In genomic region chr4:83917572-83917971, GRCh38 we compare ENCODE assay signal across 1 cellular context.
TF ChIP-seq lines count a peak whose summit lies in the region.

No MANE protein-coding gene starts in this region.

TF ChIP-seq in K562, 482 proteins besides CTCF, POLR2A, EP300 and RAD21 (continued from another document and continues in another):
- TF ChIP-seq TSHZ1 (CRISPR knock-in tag; IDR thresholded peaks at IDR 0.05) = no peak
- no peak for TF ChIP-seq ZNF274 (IDR thresholded peaks at IDR 0.05; ENCODE audit: borderline replicate concordance, low read depth, low read length)
- TF ChIP-seq ZBTB1 (CRISPR knock-in tag; IDR thresholded peaks at IDR 0.05; ENCODE audit: borderline replicate concordance, low read depth) = no peak
- TF ChIP-seq ELK1 (CRISPR knock-in tag; IDR thresholded peaks at IDR 0.05) = no peak
- TF ChIP-seq ZKSCAN1 (IDR thresholded peaks at IDR 0.05; ENCODE audit: low read depth, low read length) = no peak
- TF ChIP-seq PTRF (tag; IDR thresholded peaks at IDR 0.05) = peak; percentile 64; the same call in 1 of the 2 replicates
- no peak for TF ChIP-seq ZNF124 (CRISPR knock-in tag; IDR thresholded peaks at IDR 0.05)
- TF ChIP-seq SNIP1 (IDR thresholded peaks at IDR 0.05; ENCODE audit: low read depth) = no peak
- TF ChIP-seq YY1 (IDR thresholded peaks at IDR 0.05; ENCODE audit: borderline replicate concordance in 1 of 3, control insufficient read depth in 1 of 3, extremely low read depth in 1 of 3, insufficient read depth in 3 of 3, insufficient read length in 1 of 3, insufficient replicate concordance in 2 of 3, low read depth in 1 of 3, low read length in 2 of 3) = peak in 1 of 3 experiments; percentile 61
- TF ChIP-seq KLF1 (tag; IDR thresholded peaks at IDR 0.05) = no peak
- peak; percentile 94 for TF ChIP-seq ZNF175 (CRISPR knock-in tag; IDR thresholded peaks at IDR 0.05; ENCODE audit: low read depth)
- peak; percentile 56; the same call in 1 of the 2 replicates for TF ChIP-seq HINFP (tag; conservative IDR thresholded peaks at IDR 0.05; ENCODE audit: low read depth)
- no peak for TF ChIP-seq ETV6 (IDR thresholded peaks at IDR 0.05; ENCODE audit: borderline replicate concordance in 1 of 2, low read depth in 2 of 2, low read length in 1 of 2)
- no peak for TF ChIP-seq ETV6 (CRISPR knock-in tag; IDR thresholded peaks at IDR 0.05; ENCODE audit: borderline replicate concordance)
- TF ChIP-seq ARNT (IDR thresholded peaks at IDR 0.05) = no peak
- TF ChIP-seq NCOA2 (IDR thresholded peaks at IDR 0.05; ENCODE audit: partially characterized antibody in 2 of 2) = no peak
- TF ChIP-seq ZNF830 (CRISPR knock-in tag; IDR thresholded peaks at IDR 0.05) = no peak
- no peak for TF ChIP-seq ZSCAN29 (IDR thresholded peaks at IDR 0.05)
- TF ChIP-seq ZC3H4 (CRISPR knock-in tag; IDR thresholded peaks at IDR 0.05; ENCODE audit: borderline replicate concordance) = no peak
- TF ChIP-seq NR0B1 (IDR thresholded peaks at IDR 0.05; ENCODE audit: partially characterized antibody) = no peak
- peak; percentile 94 for TF ChIP-seq ZNF592 (IDR thresholded peaks at IDR 0.05)
- TF ChIP-seq BRCA1 (IDR thresholded peaks at IDR 0.05) = no peak
- no peak for TF ChIP-seq BRCA1 (CRISPR knock-in tag; IDR thresholded peaks at IDR 0.05)
- no peak for TF ChIP-seq ZFX (CRISPR knock-in tag; IDR thresholded peaks at IDR 0.05)
- no peak for TF ChIP-seq HDAC1 (IDR thresholded peaks at IDR 0.05)
- peak; percentile 78 for TF ChIP-seq SMAD4 (CRISPR knock-in tag; conservative IDR thresholded peaks at IDR 0.05)
- TF ChIP-seq ZBTB7A (IDR thresholded peaks at IDR 0.05; ENCODE audit: borderline replicate concordance, control insufficient read depth, low read depth, low read length) = no peak
- no peak for TF ChIP-seq NCOA4 (IDR thresholded peaks at IDR 0.05; ENCODE audit: partially characterized antibody)
- no peak for TF ChIP-seq FOS (IDR thresholded peaks at IDR 0.05; ENCODE audit: extremely low read depth, insufficient read length)
- TF ChIP-seq ZNF253 (CRISPR knock-in tag; conservative IDR thresholded peaks at IDR 0.05) = no peak
- no peak for TF ChIP-seq PHF20 (IDR thresholded peaks at IDR 0.05; ENCODE audit: partially characterized antibody)
- TF ChIP-seq C11orf30 (IDR thresholded peaks at IDR 0.05; ENCODE audit: low read depth) = peak; percentile 63; the same call in 1 of the 2 replicates
- no peak for TF ChIP-seq ZNF518B (CRISPR knock-in tag; IDR thresholded peaks at IDR 0.05)
- TF ChIP-seq HNRNPH1 (optimal IDR thresholded peaks at IDR 0.05; ENCODE audit: low read depth, low read length) = no peak
- no peak for TF ChIP-seq ZBTB17 (CRISPR knock-in tag; IDR thresholded peaks at IDR 0.05)
- no peak for TF ChIP-seq KDM1A (IDR thresholded peaks at IDR 0.05)
- TF ChIP-seq MECOM (CRISPR knock-in tag; IDR thresholded peaks at IDR 0.05) = no peak
- TF ChIP-seq RBM15 (IDR thresholded peaks at IDR 0.05; ENCODE audit: insufficient read depth, low read length) = no peak
- no peak for TF ChIP-seq ZNF431 (CRISPR knock-in tag; IDR thresholded peaks at IDR 0.05)
- no peak for TF ChIP-seq GATAD2A (IDR thresholded peaks at IDR 0.05)
- peak; percentile 70 for TF ChIP-seq NFIC (IDR thresholded peaks at IDR 0.05)
- no peak for TF ChIP-seq RREB1 (CRISPR knock-in tag; IDR thresholded peaks at IDR 0.05)
- no peak for TF ChIP-seq TBP (optimal IDR thresholded peaks at IDR 0.05; ENCODE audit: low read depth, low read length)
